In the genomic region with DNA sequence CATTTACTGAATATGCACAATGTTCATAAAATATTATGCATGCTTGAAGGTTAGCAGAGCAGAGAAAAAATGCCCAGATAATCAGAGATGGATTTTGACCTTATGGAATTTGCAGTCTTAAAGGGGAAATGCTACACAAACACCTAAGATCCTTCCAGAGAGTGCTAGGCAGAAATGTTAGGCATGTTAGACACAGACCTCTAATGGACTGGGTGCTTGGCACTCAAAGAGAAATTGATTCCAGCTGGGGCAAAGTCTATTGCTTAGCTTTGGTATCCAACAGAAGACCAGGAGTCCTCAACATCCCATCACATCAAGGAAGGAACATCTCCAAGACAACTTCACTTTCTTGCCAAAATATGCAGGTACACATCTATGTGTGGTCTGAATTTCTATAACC, we compare ENCODE assay signal across 24 cellular contexts. TPM values are rescaled to one million over a fixed set of nuclear protein-coding genes. Genes with fewer than 3 reads are reported as not detected.
DNase-seq lines count a peak whose midpoint lies in the region; ATAC-seq, FAIRE-seq and TF ChIP-seq lines count a peak whose summit lies in the region.
"Had no signal": no experiment of that assay in that cellular context is flagged by ENCODE, and none has a peak within 500 bp of the region (broad histone marks: within the 10 kb centered on the region; RNA-seq: fewer than 3 reads in every experiment).

No MANE protein-coding gene starts in this region.

- ATAC-seq in right lobe of liver (peak; percentile 76 to 86 (median 84)), left lung (no peak)
- ATAC-seq: A549, Panc1 had no signal

- H3K36me3 Mint-ChIP-seq in astrocyte (ENCODE audit: low read depth, unreplicated experiment): no peaks in the 10 kb centered on the region

- no peak overlapping the region for H3K27ac Mint-ChIP-seq in astrocyte (ENCODE audit: unreplicated experiment)
- H3K27ac Mint-ChIP-seq: CD4-positive, alpha-beta T cell had no signal

- H3K27me3 Mint-ChIP-seq in astrocyte (ENCODE audit: low read depth, unreplicated experiment): peaks cover 7% of the 10 kb centered on the region
- H3K27me3 Mint-ChIP-seq: CD4-positive, alpha-beta T cell had no signal

- H4K20me1 ChIP-seq in astrocyte (ENCODE audit: insufficient read depth, low read length): no peaks in the 10 kb centered on the region
- H4K20me1 ChIP-seq: BLaER1 treated with 17β-estradiol and CSF1 and Interleukin-3, amounts not matched to agents 10 nM and 100 nM had no signal

- no peak overlapping the region for H3K27ac ChIP-seq in astrocyte (ENCODE audit: low read depth, low read length)
- no peak overlapping the region for H3K27ac ChIP-seq in duodenal mucosa (ENCODE audit: low read depth, low read length)
- peak overlapping the region; percentile 15 to 70 (median 57) for H3K27ac ChIP-seq in right lobe of liver
- peak overlapping the region in 1 of 2 donors; percentile 24 for H3K27ac ChIP-seq in small intestine (ENCODE audit: low read depth in 1 of 2, low read length in 1 of 2)
- no peak overlapping the region for H3K27ac ChIP-seq in left lung
- H3K27ac ChIP-seq: A549; BLaER1 treated with 17β-estradiol and CSF1 and Interleukin-3, amounts not matched to agents 10 nM and 100 nM; GM23248; KMS-11; RWPE1 had no signal

- no peak for DNase-seq in astrocyte (ENCODE audit: low read depth)
- DNase-seq in right lobe of liver: peak in 1 of 3 donors; percentile 61
- peak; percentile 77 for DNase-seq in small intestine
- DNase-seq in NCI-H2227 (lab: John Stamatoyannopoulos, UW; ENCODE audit: unreplicated experiment): no peak
- DNase-seq in left lung: no peak
- DNase-seq in NOMO-1 treated with DMSO at 0.1 percent for 48 hours (lab: John Stamatoyannopoulos, UW; ENCODE audit: unreplicated experiment): no peak
- DNase-seq: AML-193; CD4-positive, alpha-beta T cell; GM23248; H7; IMR-90; NCI-H1048; NCI-H1694; NCI-H2029 treated with DMSO at 0.1 percent for 48 hours; NCI-H2227 treated with DMSO at 0.1 percent for 48 hours; SHP77 treated with DMSO at 0.1 percent for 48 hours; SK-N-SH had no signal

- H3K9me3 ChIP-seq in astrocyte (ENCODE audit: insufficient read depth, low read depth, low read length) (no peaks in the 10 kb centered on the region), duodenal mucosa (ENCODE audit: control insufficient read depth in 1 of 2, low read length in 2 of 2) (no peaks in the 10 kb centered on the region), right lobe of liver (no peaks in the 10 kb centered on the region), small intestine (ENCODE audit: control insufficient read depth, low read depth) (no peaks in the 10 kb centered on the region), left lung (no peaks in the 10 kb centered on the region)
- H3K9me3 ChIP-seq: A549; BLaER1 treated with 17β-estradiol and CSF1 and Interleukin-3, amounts not matched to agents 10 nM and 100 nM; SK-N-SH had no signal

- H3K9me3 Mint-ChIP-seq in astrocyte (ENCODE audit: unreplicated experiment): peaks cover 2% of the 10 kb centered on the region
- H3K9me3 Mint-ChIP-seq: CD4-positive, alpha-beta T cell had no signal

- FAIRE-seq in astrocyte (lab: Jason Lieb, UNC) (no peak), small intestine (lab: Jason Lieb, UNC) (no peak)
- FAIRE-seq: A549, D721Med had no signal

- TF ChIP-seq CTCF in astrocyte (IDR thresholded peaks at IDR 0.05; ENCODE audit: insufficient read depth, low read depth, low read length) (no peak), right lobe of liver (IDR thresholded peaks at IDR 0.05) (no peak), left lung (IDR thresholded peaks at IDR 0.05) (no peak)

- H3K4me3 ChIP-seq in astrocyte (ENCODE audit: insufficient read depth, low read depth, low read length) (no peak overlapping the region), duodenal mucosa (ENCODE audit: low read depth in 1 of 2, low read length in 2 of 2) (peak overlapping the region; percentile 5 to 19), right lobe of liver (no peak overlapping the region), small intestine (ENCODE audit: low read depth in 1 of 2, low read length in 2 of 2) (peak overlapping the region in 1 of 2 donors; percentile 44), left lung (no peak overlapping the region)
- H3K4me3 ChIP-seq: A549; BLaER1 treated with 17β-estradiol and CSF1 and Interleukin-3, amounts not matched to agents 10 nM and 100 nM; GM23248 had no signal

- H3K27me3 ChIP-seq in astrocyte (ENCODE audit: insufficient read depth, low read length) (no peaks in the 10 kb centered on the region), duodenal mucosa (ENCODE audit: control insufficient read depth in 1 of 2, insufficient read depth in 2 of 2, low read length in 2 of 2) (no peaks in the 10 kb centered on the region), right lobe of liver (no peaks in the 10 kb centered on the region), small intestine (ENCODE audit: control insufficient read depth in 2 of 2, insufficient read depth in 2 of 2, low read length in 2 of 2) (no peaks in the 10 kb centered on the region), left lung (no peaks in the 10 kb centered on the region)
- H3K27me3 ChIP-seq: BLaER1 treated with 17β-estradiol and CSF1 and Interleukin-3, amounts not matched to agents 10 nM and 100 nM had no signal

- no peaks in the 10 kb centered on the region for H3K36me3 ChIP-seq in astrocyte (ENCODE audit: insufficient read depth, low read length)
- no peaks in the 10 kb centered on the region for H3K36me3 ChIP-seq in duodenal mucosa (ENCODE audit: control insufficient read depth in 1 of 2, insufficient read depth in 2 of 2, low read length in 2 of 2)
- H3K36me3 ChIP-seq in right lobe of liver: no peaks in the 10 kb centered on the region
- H3K36me3 ChIP-seq in small intestine (ENCODE audit: control insufficient read depth in 2 of 2, insufficient read depth in 2 of 2, low read length in 2 of 2): no peaks in the 10 kb centered on the region
- no peaks in the 10 kb centered on the region for H3K36me3 ChIP-seq in left lung
- H3K36me3 ChIP-seq: BLaER1 treated with 17β-estradiol and CSF1 and Interleukin-3, amounts not matched to agents 10 nM and 100 nM had no signal

- H3K79me2 ChIP-seq in astrocyte (ENCODE audit: insufficient read depth, low read length): no peaks in the 10 kb centered on the region

- H3K4me1 ChIP-seq in astrocyte (ENCODE audit: insufficient read depth, low read length): peaks cover 3% of the 10 kb centered on the region
- peaks cover 3 to 30% of the 10 kb centered on the region in 2 donors for H3K4me1 ChIP-seq in duodenal mucosa (ENCODE audit: control insufficient read depth in 1 of 2, insufficient read depth in 2 of 2, low read length in 2 of 2)
- H3K4me1 ChIP-seq in right lobe of liver: peaks cover 0 to 29% (median 12%) of the 10 kb centered on the region in 4 donors
- peaks cover 2 to 7% of the 10 kb centered on the region in 2 donors for H3K4me1 ChIP-seq in small intestine (ENCODE audit: control insufficient read depth in 2 of 2, insufficient read depth in 1 of 2, low read depth in 1 of 2, low read length in 1 of 2)
- H3K4me1 ChIP-seq in left lung: no peaks in the 10 kb centered on the region
- H3K4me1 ChIP-seq: A549; BLaER1 treated with 17β-estradiol and CSF1 and Interleukin-3, amounts not matched to agents 10 nM and 100 nM had no signal

- intact Hi-C loops in right lobe of liver (cut with DNase I) (no loop called here), left lung (cut with DNase I) (no loop called here)

- TF ChIP-seq POLR2A in right lobe of liver (IDR thresholded peaks at IDR 0.05): no peak

- peaks cover 24% of the 10 kb centered on the region for H3K4me1 Mint-ChIP-seq in astrocyte (ENCODE audit: low read depth, unreplicated experiment)

- H3K9ac ChIP-seq in astrocyte (ENCODE audit: low read length) (no peak overlapping the region), duodenal mucosa (ENCODE audit: low read depth in 1 of 2, low read length in 2 of 2) (no peak overlapping the region)
- H3K9ac ChIP-seq: BLaER1 treated with 17β-estradiol and CSF1 and Interleukin-3, amounts not matched to agents 10 nM and 100 nM; GM23248; KMS-11; SK-N-SH had no signal

- H3K4me3 Mint-ChIP-seq in astrocyte (ENCODE audit: unreplicated experiment): no peak overlapping the region
- H3K4me3 Mint-ChIP-seq: CD4-positive, alpha-beta T cell had no signal

- H2AFZ ChIP-seq in astrocyte (ENCODE audit: low read depth, low read length): no peak overlapping the region
- H2AFZ ChIP-seq: GM23248 had no signal

- H3K4me2 ChIP-seq in astrocyte (ENCODE audit: low read length): peak overlapping the region; percentile 47
- H3K4me2 ChIP-seq: A549; BLaER1 treated with 17β-estradiol and CSF1 and Interleukin-3, amounts not matched to agents 10 nM and 100 nM; KMS-11; SK-N-SH had no signal

RNA-seq across cellular contexts. Expression of gene PPARGC1A, which starts 32.1 kb away (rescaled TPM):
- total RNA-seq in astrocyte (0.48 and 0.53 TPM in 2 replicates), right lobe of liver (10 to 100 TPM; 13.8 to 61.0 (median 37.6) TPM), left lung (1 to 10 TPM; 9.1 to 9.2 TPM)
- polyA plus RNA-seq in small intestine: 1 to 10 TPM; 2.6 to 8.1 (median 5.4) TPM
- total RNA-seq: CD4-positive, alpha-beta T cell; GM23248 had no signal
- polyA plus RNA-seq: GM23248 had no signal

Comparison
In these comparisons a context has a peak if more than half of its experiments do, and no peak if none do; other contexts are left out.
1. H3K27ac ChIP-seq: peak in right lobe of liver (3 of 3); none in astrocyte (single experiment), duodenal mucosa (single experiment) and left lung (0 of 2).
2. H3K4me3 ChIP-seq: peak in duodenal mucosa (2 of 2); none in astrocyte (single experiment), right lobe of liver (0 of 3) and left lung (0 of 2).